In the genomic region with DNA sequence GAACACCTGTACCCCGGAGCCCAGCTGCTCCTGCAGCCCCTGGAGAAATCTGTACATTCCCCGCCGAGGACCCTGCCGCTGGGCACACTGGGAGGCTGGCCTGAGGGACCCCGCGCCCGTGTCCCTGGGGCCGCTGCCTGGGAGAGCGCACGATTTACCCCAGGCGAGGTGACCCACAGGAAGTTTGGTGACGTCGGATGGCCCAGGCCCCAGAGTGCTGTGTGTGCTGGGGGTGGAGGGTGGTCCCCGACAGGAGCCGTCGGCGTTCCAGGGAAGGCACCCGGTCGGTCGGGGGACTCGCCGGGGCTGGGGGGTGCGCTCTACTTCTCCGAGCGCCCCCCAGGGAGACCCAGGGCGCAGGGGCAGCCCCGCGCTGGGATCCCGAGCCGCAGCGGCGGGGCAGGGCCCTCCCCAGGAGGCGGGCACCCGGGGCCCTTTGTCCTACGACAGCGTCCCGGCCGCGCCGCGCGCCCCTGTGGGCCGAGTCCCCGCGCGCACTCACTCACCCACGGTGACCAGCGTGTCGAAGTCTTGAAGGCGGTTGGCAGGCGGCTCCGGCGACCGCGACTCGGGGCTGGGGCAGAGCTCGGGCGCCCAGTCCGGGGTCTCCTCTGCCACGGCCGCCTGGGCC, we compare ENCODE assay signal across 8 cellular contexts.
DNase-seq lines count a peak whose midpoint lies in the region; ATAC-seq and TF ChIP-seq lines count a peak whose summit lies in the region.
"Not testable (repeated sequence)": the region's sequence is repeated elsewhere in the genome, so short reads cannot be mapped to it uniquely, and the experiment has no call there.

No MANE protein-coding gene starts in this region.

- TF ChIP-seq CTCF in right lobe of liver (IDR thresholded peaks at IDR 0.05) = not testable (repeated sequence)

- not testable (repeated sequence) for H3K9me3 ChIP-seq in right lobe of liver

- H3K27me3 ChIP-seq in right lobe of liver = not testable (repeated sequence)

- H3K9me3 Mint-ChIP-seq in activated T-helper 17 cell treated with anti-CD3 and anti-CD28 coated beads, Interleukin-2, amount 50 U/mL, for 72 hours = not testable (repeated sequence)

- H3K4me1 Mint-ChIP-seq in activated T-helper 17 cell treated with anti-CD3 and anti-CD28 coated beads, Interleukin-2, amount 50 U/mL, for 72 hours = not testable (repeated sequence)

- H3K4me1 ChIP-seq in right lobe of liver = not testable (repeated sequence)

- ATAC-seq in GM18505 (IDR thresholded peaks at IDR 0.05; ENCODE audit: unreplicated experiment) (peak; percentile 37), GM19351 (IDR thresholded peaks at IDR 0.05; ENCODE audit: unreplicated experiment) (peak; percentile 51), GM21529 (IDR thresholded peaks at IDR 0.05; ENCODE audit: unreplicated experiment) (peak; percentile 42), HG02763 (IDR thresholded peaks at IDR 0.05; ENCODE audit: unreplicated experiment) (peak; percentile 33), HG03066 (IDR thresholded peaks at IDR 0.05; ENCODE audit: low read depth, unreplicated experiment) (peak; percentile 45), HG03457 (IDR thresholded peaks at IDR 0.05; ENCODE audit: unreplicated experiment) (peak; percentile 32), right lobe of liver (peak; percentile 35 to 67 (median 59))
- ATAC-seq in activated T-helper 17 cell treated with anti-CD3 and anti-CD28 coated beads, Interleukin-2, amount 50 U/mL, for 72 hours (replicated peaks) = peak; percentile 52

- not testable (repeated sequence) for H3K4me3 Mint-ChIP-seq in activated T-helper 17 cell treated with anti-CD3 and anti-CD28 coated beads, Interleukin-2, amount 50 U/mL, for 72 hours

- no CpG with 5 or more reads among the region's 61 CpGs for whole genome bisulfite sequencing in right lobe of liver (ENCODE audit: insufficient coverage, low coverage, low lambda C conversion rate, missing lambda C conversion rate)

- DNase-seq in right lobe of liver = not testable (repeated sequence)

- H3K36me3 Mint-ChIP-seq in activated T-helper 17 cell treated with anti-CD3 and anti-CD28 coated beads, Interleukin-2, amount 50 U/mL, for 72 hours (ENCODE audit: low read depth) = not testable (repeated sequence)

- H3K36me3 ChIP-seq in right lobe of liver = not testable (repeated sequence)

- H3K27ac Mint-ChIP-seq in activated T-helper 17 cell treated with anti-CD3 and anti-CD28 coated beads, Interleukin-2, amount 50 U/mL, for 72 hours = not testable (repeated sequence)

- intact Hi-C loops in right lobe of liver (cut with DNase I) = not testable (repeated sequence)

- H3K4me3 ChIP-seq in right lobe of liver = not testable (repeated sequence)

- H3K27me3 Mint-ChIP-seq in activated T-helper 17 cell treated with anti-CD3 and anti-CD28 coated beads, Interleukin-2, amount 50 U/mL, for 72 hours = not testable (repeated sequence)

- TF ChIP-seq POLR2A in GM18505 (IDR thresholded peaks at IDR 0.05; ENCODE audit: borderline replicate concordance, extremely low read depth, insufficient read depth, insufficient read length); right lobe of liver (IDR thresholded peaks at IDR 0.05): not testable (repeated sequence)

- H3K27ac ChIP-seq in right lobe of liver = not testable (repeated sequence)
